ENCODE assay signal across 1 cellular context in genomic region chr22:23216331-23217170, GRCh38.
TF ChIP-seq lines count a peak whose summit lies in the region.

No MANE protein-coding gene starts in this region.

TF ChIP-seq in HepG2, 621 proteins besides CTCF, POLR2A, EP300 and RAD21 (continued from another document and continues in another):
- TF ChIP-seq SKIL (CRISPR knock-in tag; IDR thresholded peaks at IDR 0.05; ENCODE audit: borderline replicate concordance) (peak; percentile 30; the same call in 1 of the 2 replicates), ZSCAN5A (CRISPR knock-in tag; IDR thresholded peaks at IDR 0.05; ENCODE audit: borderline replicate concordance) (peak; percentile 49; the same call in 1 of the 2 replicates), THAP7 (CRISPR knock-in tag; IDR thresholded peaks at IDR 0.05) (0 out of 2 replicates have a peak, but pooled peaks have one; percentile 69), CENPBD1 (CRISPR knock-in tag; IDR thresholded peaks at IDR 0.05; ENCODE audit: borderline replicate concordance, low read depth) (no peak), NCOA2 (CRISPR knock-in tag; IDR thresholded peaks at IDR 0.05) (peak; percentile 77; the same call in 1 of the 2 replicates), ZSCAN21 (CRISPR knock-in tag; IDR thresholded peaks at IDR 0.05; ENCODE audit: borderline replicate concordance) (0 out of 2 replicates have a peak, but pooled peaks have one; percentile 24), RARA (CRISPR knock-in tag; IDR thresholded peaks at IDR 0.05) (0 out of 2 replicates have a peak, but pooled peaks have one; percentile 61), ZNF891 (CRISPR knock-in tag; IDR thresholded peaks at IDR 0.05) (no peak), TBP (CRISPR knock-in tag; IDR thresholded peaks at IDR 0.05) (no peak), SIX4 (CRISPR knock-in tag; IDR thresholded peaks at IDR 0.05) (no peak), ZNF333 (CRISPR knock-in tag; IDR thresholded peaks at IDR 0.05; ENCODE audit: borderline replicate concordance) (no peak), ZNF253 (CRISPR knock-in tag; IDR thresholded peaks at IDR 0.05; ENCODE audit: borderline replicate concordance) (no peak), ZNF441 (CRISPR knock-in tag; IDR thresholded peaks at IDR 0.05; ENCODE audit: borderline replicate concordance) (peak; percentile 93), KDM2A (CRISPR knock-in tag; IDR thresholded peaks at IDR 0.05; ENCODE audit: borderline replicate concordance, low read depth) (peak; percentile 50; the same call in 1 of the 2 replicates), SKI (IDR thresholded peaks at IDR 0.05; ENCODE audit: partially characterized antibody) (peak; percentile 30), ZNF720 (CRISPR knock-in tag; IDR thresholded peaks at IDR 0.05) (no peak), BORCS8-MEF2B (CRISPR knock-in tag; IDR thresholded peaks at IDR 0.05) (no peak), ZNF256 (CRISPR knock-in tag; conservative IDR thresholded peaks at IDR 0.05) (no peak), TCF7 (IDR thresholded peaks at IDR 0.05; ENCODE audit: low read depth) (no peak; the same call in 1 of the 2 replicates), FOXK2 (IDR thresholded peaks at IDR 0.05) (peak; percentile 58; the same call in 1 of the 2 replicates), ZMAT3 (CRISPR knock-in tag; conservative IDR thresholded peaks at IDR 0.05) (peak; percentile 46; the same call in 1 of the 2 replicates), FLYWCH1 (CRISPR knock-in tag; IDR thresholded peaks at IDR 0.05) (no peak), ZGPAT (CRISPR knock-in tag; IDR thresholded peaks at IDR 0.05) (peak; percentile 63), MBNL3 (CRISPR knock-in tag; conservative IDR thresholded peaks at IDR 0.05) (no peak), DNMT3B (CRISPR knock-in tag; conservative IDR thresholded peaks at IDR 0.05) (no peak), MTA1 (CRISPR knock-in tag; IDR thresholded peaks at IDR 0.05; ENCODE audit: borderline replicate concordance) (peak; percentile 64; the same call in 1 of the 2 replicates), ELF1 (CRISPR knock-in tag; IDR thresholded peaks at IDR 0.05) (0 out of 2 replicates have a peak, but pooled peaks have one; percentile 29), CEBPG (CRISPR knock-in tag; IDR thresholded peaks at IDR 0.05) (peak; percentile 96), GLMP (CRISPR knock-in tag; IDR thresholded peaks at IDR 0.05; ENCODE audit: borderline replicate concordance) (no peak), ZNF124 (CRISPR knock-in tag; IDR thresholded peaks at IDR 0.05) (peak; percentile 92), PBX3 (CRISPR knock-in tag; IDR thresholded peaks at IDR 0.05; ENCODE audit: borderline replicate concordance) (no peak), ZNF280D (CRISPR knock-in tag; IDR thresholded peaks at IDR 0.05) (peak; percentile 69; the same call in 1 of the 2 replicates), GABPB1 (CRISPR knock-in tag; IDR thresholded peaks at IDR 0.05) (peak; percentile 33; the same call in 1 of the 2 replicates), TFDP1 (CRISPR knock-in tag; IDR thresholded peaks at IDR 0.05; ENCODE audit: borderline replicate concordance) (0 out of 2 replicates have a peak, but pooled peaks have one; percentile 34), REPIN1 (CRISPR knock-in tag; IDR thresholded peaks at IDR 0.05; ENCODE audit: borderline replicate concordance, low read depth) (peak; percentile 79; the same call in 1 of the 2 replicates), SAP130 (CRISPR knock-in tag; IDR thresholded peaks at IDR 0.05; ENCODE audit: low read depth) (peak; percentile 83), ZNF296 (CRISPR knock-in tag; conservative IDR thresholded peaks at IDR 0.05) (peak; percentile 81; the same call in 1 of the 2 replicates), CBFB (CRISPR knock-in tag; IDR thresholded peaks at IDR 0.05) (no peak), BCL6 (CRISPR knock-in tag; IDR thresholded peaks at IDR 0.05) (peak; percentile 36; the same call in 1 of the 2 replicates)
- TF ChIP-seq, protein P1, sequence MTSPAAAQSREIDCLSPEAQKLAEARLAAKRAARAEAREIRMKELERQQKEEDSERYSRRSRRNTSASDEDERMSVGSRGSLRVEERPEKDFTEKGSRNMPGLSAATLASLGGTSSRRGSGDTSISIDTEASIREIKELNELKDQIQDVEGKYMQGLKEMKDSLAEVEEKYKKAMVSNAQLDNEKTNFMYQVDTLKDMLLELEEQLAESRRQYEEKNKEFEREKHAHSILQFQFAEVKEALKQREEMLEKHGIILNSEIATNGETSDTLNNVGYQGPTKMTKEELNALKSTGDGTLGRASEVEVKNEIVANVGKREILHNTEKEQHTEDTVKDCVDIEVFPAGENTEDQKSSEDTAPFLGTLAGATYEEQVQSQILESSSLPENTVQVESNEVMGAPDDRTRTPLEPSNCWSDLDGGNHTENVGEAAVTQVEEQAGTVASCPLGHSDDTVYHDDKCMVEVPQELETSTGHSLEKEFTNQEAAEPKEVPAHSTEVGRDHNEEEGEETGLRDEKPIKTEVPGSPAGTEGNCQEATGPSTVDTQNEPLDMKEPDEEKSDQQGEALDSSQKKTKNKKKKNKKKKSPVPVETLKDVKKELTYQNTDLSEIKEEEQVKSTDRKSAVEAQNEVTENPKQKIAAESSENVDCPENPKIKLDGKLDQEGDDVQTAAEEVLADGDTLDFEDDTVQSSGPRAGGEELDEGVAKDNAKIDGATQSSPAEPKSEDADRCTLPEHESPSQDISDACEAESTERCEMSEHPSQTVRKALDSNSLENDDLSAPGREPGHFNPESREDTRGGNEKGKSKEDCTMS (CRISPR knock-in tag; conservative IDR thresholded peaks at IDR 0.05), result no peak
